Comparison of ENCODE assay signal across 8 cellular contexts in the genomic region with DNA sequence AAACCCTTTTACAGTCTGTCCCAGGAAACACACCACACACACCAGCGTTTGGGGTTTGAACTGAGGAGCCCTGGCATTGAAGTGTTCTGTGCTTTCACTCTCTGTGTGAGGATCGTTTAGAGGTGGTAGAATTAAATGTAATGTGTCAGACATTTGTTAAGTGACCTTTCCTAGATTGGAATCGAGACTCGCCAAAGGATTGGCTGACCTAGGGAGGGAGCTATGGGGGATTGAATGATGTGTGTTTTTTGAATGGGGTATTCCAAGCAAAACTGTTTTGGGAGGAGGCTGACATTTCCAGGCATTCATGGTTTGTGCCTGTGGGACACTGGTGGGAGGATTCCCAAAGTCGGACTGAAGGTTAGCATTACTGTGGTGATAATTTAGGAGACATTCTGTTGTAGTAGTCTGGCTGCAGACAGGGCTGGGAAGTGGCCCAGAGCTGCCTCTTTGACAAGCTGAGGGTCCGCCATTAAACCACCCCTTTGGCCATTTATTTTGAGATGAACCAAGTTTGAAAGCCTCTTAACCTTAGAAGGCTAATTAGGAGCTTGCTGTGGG. TPM values are rescaled to one million over a fixed set of nuclear protein-coding genes. Genes with fewer than 3 reads are reported as not detected.
DNase-seq lines count a peak whose midpoint lies in the region; TF ChIP-seq lines count a peak whose summit lies in the region.

No MANE protein-coding gene starts in this region.

- intact Hi-C loops in spleen (cut with DNase I; ENCODE audit: low total_unique reads) = no loop called here

- H3K27me3 ChIP-seq in HUES64 (ENCODE audit: insufficient read depth, low read length) = peaks cover 12% of the 10 kb centered on the region
- peaks cover 0 to 41% (median 12%) of the 10 kb centered on the region in 7 donors for H3K27me3 ChIP-seq in spleen (replicated peaks in 1 of 7)

- peak overlapping the region; percentile 85 for H3K4me3 ChIP-seq in HUES64 (ENCODE audit: low read length)
- peak overlapping the region; percentile 78 for H3K4me3 ChIP-seq in astrocyte of the spinal cord (ENCODE audit: low read depth, low read length)
- peak overlapping the region; percentile 83; the same call in 1 of the 2 replicates for H3K4me3 ChIP-seq in iPS-18c (ENCODE audit: insufficient read depth, low read depth, low read length)
- peak overlapping the region in 4 of 8 donors; percentile 55 to 90 (median 68) for H3K4me3 ChIP-seq in spleen

- H3K27me3 Mint-ChIP-seq in immature natural killer cell (ENCODE audit: low read depth in 3 of 3) = peaks cover 0 to 18% (median 14%) of the 10 kb centered on the region in 3 donors

- peak overlapping the region; percentile 93; the same call in 1 of the 2 replicates for H3K9ac ChIP-seq in HUES64 (ENCODE audit: low read depth, low read length)

- H3K36me3 ChIP-seq in HUES64 (ENCODE audit: insufficient read depth, low read length) (no peaks in the 10 kb centered on the region), spleen (no peaks in the 10 kb centered on the region)

- H3K4me1 ChIP-seq in HUES64 (ENCODE audit: insufficient read depth, low read length) (peaks cover 43% of the 10 kb centered on the region), spleen (peaks cover 0 to 52% (median 16%) of the 10 kb centered on the region in 6 donors)

- peak overlapping the region in 1 of 5 donors; percentile 16 for H3K4me3 Mint-ChIP-seq in immature natural killer cell

- H3K27ac ChIP-seq in HUES64 (ENCODE audit: low read depth, low read length) = no peak overlapping the region
- H3K27ac ChIP-seq in spleen = peak overlapping the region in 7 of 8 donors; percentile 18 to 77 (median 69)

- TF ChIP-seq POLR2A in spleen (IDR thresholded peaks at IDR 0.05) = no peak

- DNase-seq in astrocyte of the spinal cord (ENCODE audit: low read depth, low spot score) = peak; percentile 40
- DNase-seq in spleen = no peak
- DNase-seq in immature natural killer cell = no peak
- DNase-seq in C1 segment of cervical spinal cord (lab: John Stamatoyannopoulos, UW) = no peak
- DNase-seq in kidney tubule cell (ENCODE audit: low spot score) = no peak
- no peak for DNase-seq in GM19240 (ENCODE audit: insufficient read length, low spot score)

- 42% methylated on average over 6 of the region's 6 CpGs for WGBS in HUES64
- WGBS in spleen, 5 donors = 67 to 74% (median 74%) methylated on average over 6 of the region's 6 CpGs

- TF ChIP-seq CTCF in astrocyte of the spinal cord (IDR thresholded peaks at IDR 0.05; ENCODE audit: low read depth, low read length) = no peak
- TF ChIP-seq CTCF in spleen (IDR thresholded peaks at IDR 0.05 in 8 of 11, conservative IDR thresholded peaks at IDR 0.05 in 3 of 11) = no peak

- in situ Hi-C loops in astrocyte of the spinal cord (cut with HindIII; ENCODE audit: low sequenced_read_pairs) = no loop called here

- H3K27ac Mint-ChIP-seq in immature natural killer cell = no peak overlapping the region

- no peaks in the 10 kb centered on the region for H3K9me3 ChIP-seq in HUES64 (ENCODE audit: insufficient read depth, low read depth, low read length)
- peaks cover 4% of the 10 kb centered on the region for H3K9me3 ChIP-seq in iPS-18c (ENCODE audit: control insufficient read depth, insufficient read depth, low read length)
- H3K9me3 ChIP-seq in spleen = peaks cover 0 to 7% (median 0%) of the 10 kb centered on the region in 8 donors

- peaks cover 8 to 10% of the 10 kb centered on the region in 2 donors for H3K4me1 Mint-ChIP-seq in immature natural killer cell

- H3K36me3 Mint-ChIP-seq in immature natural killer cell = no peaks in the 10 kb centered on the region

- H3K9me3 Mint-ChIP-seq in immature natural killer cell = peaks cover 0 to 5% (median 0%) of the 10 kb centered on the region in 6 donors

RNA-seq across cellular contexts. Expression of a gene that starts 1.7 kb away (rescaled TPM):
- polyA plus RNA-seq in HUES64 (2013, experiment 1 of 2) = 48.2 TPM
- 47.1 TPM for polyA plus RNA-seq in HUES64 (2013, experiment 2 of 2)
- 10 to 100 TPM; 11.3 to 25.8 (median 20.8) TPM for total RNA-seq in spleen
- 1 to 10 TPM; 5.3 to 8.3 (median 8.1) TPM for polyA plus RNA-seq in spleen
- polyA plus RNA-seq in immature natural killer cell = not detected

Comparison
In these comparisons a context has a peak if more than half of its experiments do, and no peak if none do; other contexts are left out.
1. RNA of a gene that starts 1.7 kb away (polyA plus RNA-seq): 5.3 to 8.3 TPM in spleen; not detected in immature natural killer cell; every median in the first group is over 4 times any median in the second.